1 cellular context compared by ENCODE assay signal in the genomic region with DNA sequence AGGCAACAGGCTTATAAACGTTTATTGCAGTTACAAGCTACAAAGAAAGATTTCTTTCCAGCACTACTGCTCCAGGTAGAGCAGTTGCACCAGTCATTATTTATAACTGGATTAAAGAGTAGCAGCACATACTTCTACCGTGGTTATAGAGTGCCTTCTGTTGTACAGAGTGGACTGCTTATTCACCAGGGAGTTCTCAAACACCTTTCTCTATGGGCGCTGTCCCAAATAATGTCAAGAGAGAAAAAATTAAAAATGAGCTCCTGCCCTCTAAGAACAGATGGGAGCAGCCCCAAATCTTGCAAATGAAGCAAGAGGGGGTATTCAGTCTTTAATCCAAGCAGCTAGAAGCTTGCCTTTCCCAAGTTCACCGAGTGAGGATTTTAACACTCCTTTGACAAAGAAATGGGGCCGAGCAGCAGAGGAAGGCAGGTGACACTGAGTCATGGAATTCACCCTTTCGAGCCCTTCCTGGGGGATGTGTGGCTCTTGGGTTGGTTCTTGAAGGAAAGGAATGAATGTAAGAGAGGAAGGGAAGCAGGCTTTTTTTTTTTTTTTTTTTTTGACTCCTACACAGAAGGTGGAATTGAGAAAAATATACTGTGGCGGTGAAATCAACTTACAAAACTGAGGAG.
TF ChIP-seq lines count a peak whose summit lies in the region.

No MANE protein-coding gene starts in this region.

TF ChIP-seq in WTC11, 78 proteins besides CTCF, POLR2A, EP300 and RAD21 (continued from another document):
- TF ChIP-seq, protein P1, sequence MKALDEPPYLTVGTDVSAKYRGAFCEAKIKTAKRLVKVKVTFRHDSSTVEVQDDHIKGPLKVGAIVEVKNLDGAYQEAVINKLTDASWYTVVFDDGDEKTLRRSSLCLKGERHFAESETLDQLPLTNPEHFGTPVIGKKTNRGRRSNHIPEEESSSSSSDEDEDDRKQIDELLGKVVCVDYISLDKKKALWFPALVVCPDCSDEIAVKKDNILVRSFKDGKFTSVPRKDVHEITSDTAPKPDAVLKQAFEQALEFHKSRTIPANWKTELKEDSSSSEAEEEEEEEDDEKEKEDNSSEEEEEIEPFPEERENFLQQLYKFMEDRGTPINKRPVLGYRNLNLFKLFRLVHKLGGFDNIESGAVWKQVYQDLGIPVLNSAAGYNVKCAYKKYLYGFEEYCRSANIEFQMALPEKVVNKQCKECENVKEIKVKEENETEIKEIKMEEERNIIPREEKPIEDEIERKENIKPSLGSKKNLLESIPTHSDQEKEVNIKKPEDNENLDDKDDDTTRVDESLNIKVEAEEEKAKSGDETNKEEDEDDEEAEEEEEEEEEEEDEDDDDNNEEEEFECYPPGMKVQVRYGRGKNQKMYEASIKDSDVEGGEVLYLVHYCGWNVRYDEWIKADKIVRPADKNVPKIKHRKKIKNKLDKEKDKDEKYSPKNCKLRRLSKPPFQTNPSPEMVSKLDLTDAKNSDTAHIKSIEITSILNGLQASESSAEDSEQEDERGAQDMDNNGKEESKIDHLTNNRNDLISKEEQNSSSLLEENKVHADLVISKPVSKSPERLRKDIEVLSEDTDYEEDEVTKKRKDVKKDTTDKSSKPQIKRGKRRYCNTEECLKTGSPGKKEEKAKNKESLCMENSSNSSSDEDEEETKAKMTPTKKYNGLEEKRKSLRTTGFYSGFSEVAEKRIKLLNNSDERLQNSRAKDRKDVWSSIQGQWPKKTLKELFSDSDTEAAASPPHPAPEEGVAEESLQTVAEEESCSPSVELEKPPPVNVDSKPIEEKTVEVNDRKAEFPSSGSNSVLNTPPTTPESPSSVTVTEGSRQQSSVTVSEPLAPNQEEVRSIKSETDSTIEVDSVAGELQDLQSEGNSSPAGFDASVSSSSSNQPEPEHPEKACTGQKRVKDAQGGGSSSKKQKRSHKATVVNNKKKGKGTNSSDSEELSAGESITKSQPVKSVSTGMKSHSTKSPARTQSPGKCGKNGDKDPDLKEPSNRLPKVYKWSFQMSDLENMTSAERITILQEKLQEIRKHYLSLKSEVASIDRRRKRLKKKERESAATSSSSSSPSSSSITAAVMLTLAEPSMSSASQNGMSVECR (CRISPR knock-in tag; IDR thresholded peaks at IDR 0.05; ENCODE audit: borderline replicate concordance), result no peak
